ENCODE assay signal across 17 cellular contexts in genomic region chr18:24810561-24810960, GRCh38.
A peak's percentile ranks its signal among the peaks of the same experiment; 100 is the strongest.
DNase-seq lines count a peak whose midpoint lies in the region; ATAC-seq and TF ChIP-seq lines count a peak whose summit lies in the region.
"Had no signal": no experiment of that assay in that cellular context is flagged by ENCODE, and none has a peak within 500 bp of the region (broad histone marks: within the 10 kb centered on the region; RNA-seq: fewer than 3 reads in every experiment).

No MANE protein-coding gene starts in this region.

- no peak overlapping the region for H4K5ac ChIP-seq in mesendoderm (ENCODE audit: low read length)

- no peak overlapping the region for H3K4me3 ChIP-seq in Peyer's patch
- no peak overlapping the region for H3K4me3 ChIP-seq in mesendoderm (ENCODE audit: low read length)
- H3K4me3 ChIP-seq in mucosa of rectum (ENCODE audit: low read length in 2 of 2): peak overlapping the region in 1 of 2 donors; percentile 27
- no peak overlapping the region for H3K4me3 ChIP-seq in transverse colon
- H3K4me3 ChIP-seq in sigmoid colon: no peak overlapping the region

- H4K8ac ChIP-seq in mesendoderm (ENCODE audit: low read depth, low read length): peak overlapping the region; percentile 69

- H3K23ac ChIP-seq in mesendoderm (ENCODE audit: low read length): no peak overlapping the region

- peak overlapping the region in 2 of 4 donors; percentile 56 to 80 for H3K27ac ChIP-seq in Peyer's patch
- H3K27ac ChIP-seq in mesendoderm (ENCODE audit: low read depth, low read length): no peak overlapping the region
- peak overlapping the region; percentile 57 to 59 for H3K27ac ChIP-seq in mucosa of rectum (ENCODE audit: low read depth in 2 of 2, low read length in 2 of 2)
- peak overlapping the region; percentile 50 to 64 (median 60) for H3K27ac ChIP-seq in transverse colon
- no peak overlapping the region for H3K27ac ChIP-seq in sigmoid colon

- H3K4me2 ChIP-seq in mesendoderm (ENCODE audit: low read length): no peak overlapping the region

- H3K27me3 ChIP-seq in Peyer's patch: no peaks in the 10 kb centered on the region
- H3K27me3 ChIP-seq in mesendoderm (ENCODE audit: insufficient read depth, low read length, poor library complexity): no peaks in the 10 kb centered on the region
- H3K27me3 ChIP-seq in mucosa of rectum (ENCODE audit: control insufficient read depth in 2 of 2, insufficient read depth in 2 of 2, low read length in 2 of 2): no peaks in the 10 kb centered on the region
- no peaks in the 10 kb centered on the region for H3K27me3 ChIP-seq in transverse colon
- H3K27me3 ChIP-seq in sigmoid colon: no peaks in the 10 kb centered on the region

- WGBS in mesendoderm (ENCODE audit: extremely low coverage, insufficient coverage, low lambda C conversion rate): no CpG with 5 or more reads among the region's 8 CpGs
- WGBS in transverse colon (ENCODE audit: low coverage in 1 of 2), 2 donors: 41 to 66% methylated on average over 7 to 8 of the region's 8 CpGs
- 15 to 73% methylated on average over 8 of the region's 8 CpGs for WGBS in sigmoid colon, 2 donors

- H3K36me3 ChIP-seq in Peyer's patch (no peaks in the 10 kb centered on the region), mesendoderm (ENCODE audit: control insufficient read depth, insufficient read depth, low read length) (no peaks in the 10 kb centered on the region), mucosa of rectum (ENCODE audit: control insufficient read depth in 2 of 2, insufficient read depth in 2 of 2, low read length in 2 of 2) (no peaks in the 10 kb centered on the region), transverse colon (no peaks in the 10 kb centered on the region), sigmoid colon (no peaks in the 10 kb centered on the region)

- in situ Hi-C loops in transverse colon (cut with MboI; ENCODE audit: low pct_ligation_motif_present in 1 of 4, low pct_unique_long_range_greater_than_20kb in 1 of 4, low sequenced_read_pairs in 3 of 4): no loop called here

- no peak overlapping the region for H2BK15ac ChIP-seq in mesendoderm (replicated peaks; ENCODE audit: low read depth)

- no peaks in the 10 kb centered on the region for H3K79me1 ChIP-seq in mesendoderm (ENCODE audit: low read length)

- DNase-seq in Peyer's patch (peak in 2 of 3 donors; percentile 65 to 69), mesendoderm (no peak), transverse colon (peak; percentile 71), NCI-H524 treated with DMSO at 0.1 percent for 48 hours (lab: John Stamatoyannopoulos, UW) (no peak), sigmoid colon (no peak)
- DNase-seq in activated CD8-positive, alpha-beta memory T cell treated with anti-CD3 and anti-CD28 coated beads, Interleukin-2, amount 50 U/mL, for 4 hours: no peak
- DNase-seq: C1 segment of cervical spinal cord; Calu3; CD4-positive, alpha-beta memory T cell; COR-L47; DMS53; DMS79 treated with DMSO at 0.1 percent for 48 hours; GF-D8; H7; HCEC 1CT had no signal

- no peak overlapping the region for H2AK5ac ChIP-seq in mesendoderm (ENCODE audit: low read length)

- peaks cover 0 to 18% (median 0%) of the 10 kb centered on the region in 4 donors for H3K4me1 ChIP-seq in Peyer's patch
- peaks cover 8% of the 10 kb centered on the region for H3K4me1 ChIP-seq in mesendoderm (ENCODE audit: control insufficient read depth, low read depth, low read length)
- H3K4me1 ChIP-seq in mucosa of rectum (ENCODE audit: control insufficient read depth in 2 of 2, insufficient read depth in 2 of 2, low read length in 2 of 2): peaks cover 9 to 24% of the 10 kb centered on the region in 2 donors
- peaks cover 0 to 34% (median 8%) of the 10 kb centered on the region in 4 donors for H3K4me1 ChIP-seq in transverse colon
- H3K4me1 ChIP-seq in sigmoid colon: no peaks in the 10 kb centered on the region

- no peaks in the 10 kb centered on the region for H3K9me3 ChIP-seq in Peyer's patch
- H3K9me3 ChIP-seq in mucosa of rectum (ENCODE audit: control insufficient read depth in 2 of 2, low read length in 2 of 2): no peaks in the 10 kb centered on the region
- no peaks in the 10 kb centered on the region for H3K9me3 ChIP-seq in transverse colon
- H3K9me3 ChIP-seq in sigmoid colon: no peaks in the 10 kb centered on the region

- ATAC-seq in HG03565 (IDR thresholded peaks at IDR 0.05; ENCODE audit: unreplicated experiment): no peak

- H3K56ac ChIP-seq in mesendoderm (ENCODE audit: low read length): no peak overlapping the region

- H3K18ac ChIP-seq in mesendoderm (ENCODE audit: low read length): no peak overlapping the region

- H3K9ac ChIP-seq in mesendoderm (ENCODE audit: low read length) (no peak overlapping the region), mucosa of rectum (ENCODE audit: low read depth in 1 of 2, low read length in 2 of 2) (no peak overlapping the region)

- no peak for TF ChIP-seq POLR2A in Peyer's patch (IDR thresholded peaks at IDR 0.05)
- TF ChIP-seq POLR2A in transverse colon (IDR thresholded peaks at IDR 0.05): no peak
- TF ChIP-seq POLR2A in sigmoid colon (IDR thresholded peaks at IDR 0.05): no peak

- no peaks in the 10 kb centered on the region for H3K79me2 ChIP-seq in mesendoderm (ENCODE audit: control insufficient read depth, insufficient read depth, low read length)

- peak overlapping the region; percentile 39 for H2BK120ac ChIP-seq in mesendoderm (ENCODE audit: low read depth, low read length)

- no peak overlapping the region for H2BK5ac ChIP-seq in mesendoderm (ENCODE audit: low read length)

- H3K4ac ChIP-seq in mesendoderm (ENCODE audit: low read depth, low read length): no peak overlapping the region

- intact Hi-C loops in transverse colon (cut with DNase I; ENCODE audit: low total_unique reads) (no loop called here), sigmoid colon (cut with DNase I) (no loop called here)

- TF ChIP-seq CTCF in Peyer's patch (IDR thresholded peaks at IDR 0.05) (no peak), transverse colon (IDR thresholded peaks at IDR 0.05) (no peak), sigmoid colon (IDR thresholded peaks at IDR 0.05) (no peak)

- TF ChIP-seq EP300 in transverse colon (IDR thresholded peaks at IDR 0.05; ENCODE audit: low read depth) (no peak), sigmoid colon (IDR thresholded peaks at IDR 0.05) (no peak)

Comparison
In these comparisons a context has a peak if more than half of its experiments do, and no peak if none do; other contexts are left out.
1. DNase-seq: peak in Peyer's patch (2 of 3) and transverse colon (single experiment); none in mesendoderm (single experiment), NCI-H524 treated with DMSO at 0.1 percent for 48 hours (single experiment), activated CD8-positive, alpha-beta memory T cell treated with anti-CD3 and anti-CD28 coated beads, Interleukin-2, amount 50 U/mL, for 4 hours (single experiment) and sigmoid colon (single experiment).
2. H3K27ac ChIP-seq: peak in mucosa of rectum (2 of 2) and transverse colon (4 of 4); none in mesendoderm (single experiment) and sigmoid colon (0 of 4).